Comparison of ENCODE assay signal across 8 cellular contexts in the genomic region with DNA sequence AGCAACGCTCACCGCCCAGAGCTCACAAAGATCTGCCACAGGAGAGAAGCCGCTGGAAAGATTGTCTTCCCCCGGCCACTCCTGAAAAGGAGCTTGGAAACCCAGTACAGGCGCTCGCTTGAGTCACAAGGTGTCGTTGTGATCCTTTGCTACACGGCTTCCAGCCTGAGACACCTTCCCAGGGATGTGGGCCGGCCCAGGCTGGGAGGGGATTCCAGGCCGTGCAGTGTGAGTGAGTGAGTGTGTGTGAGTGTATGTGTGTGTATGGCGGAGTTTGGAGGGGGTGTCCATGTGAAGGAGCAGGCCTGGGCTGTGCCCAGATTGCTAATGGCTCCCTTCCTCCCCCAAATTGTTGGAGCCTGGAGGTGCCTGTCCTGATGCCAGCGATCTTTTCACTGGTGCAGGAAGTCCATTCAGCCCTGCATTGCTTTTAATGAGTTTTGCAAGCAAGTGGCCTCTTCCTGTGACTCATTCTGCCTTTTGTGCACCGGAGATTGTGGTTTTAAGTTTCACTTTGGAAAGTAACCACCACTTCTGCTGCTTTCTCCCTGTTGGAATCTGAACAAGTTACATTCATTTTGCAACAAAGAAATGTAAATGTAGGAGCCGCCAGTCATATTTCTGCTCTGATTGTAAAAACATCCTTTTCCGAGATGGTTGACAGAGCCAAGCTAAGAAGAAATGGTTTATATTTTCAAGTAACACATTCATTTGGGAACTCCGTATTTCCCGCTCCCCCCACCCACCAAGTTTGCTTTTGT.
DNase-seq lines count a peak whose midpoint lies in the region; ATAC-seq, FAIRE-seq and TF ChIP-seq lines count a peak whose summit lies in the region.

No MANE protein-coding gene starts in this region.

- peak; percentile 85 to 86 for TF ChIP-seq RAD21 in A549 (conservative IDR thresholded peaks at IDR 0.05 in 1 of 2, IDR thresholded peaks at IDR 0.05 in 1 of 2)

- TF ChIP-seq EP300 in A549 (IDR thresholded peaks at IDR 0.05): no peak; a peak in 1 of 5 replicates

- DNase-seq in A549 (ENCODE audit: low read depth in 1 of 2, low spot score in 1 of 2): peak; percentile 79 to 89
- DNase-seq in NCI-H2081 treated with DMSO at 0.1 percent for 48 hours (lab: John Stamatoyannopoulos, UW): peak; percentile 54
- peak; percentile 98 for DNase-seq in choroid plexus epithelial cell (ENCODE audit: low read depth)
- peak; percentile 97 for DNase-seq in left kidney (ENCODE audit: low read depth, low spot score)
- DNase-seq in stimulated activated CD4-positive, alpha-beta T cell treated with anti-CD3 and anti-CD28 coated beads, Interleukin-1b, Interleukin-23, amount 100 ng/mL, for 4 hours (ENCODE audit: low read depth in 2 of 2): peak; percentile 23 to 28

- H3K9me3 ChIP-seq in A549: no peaks in the 10 kb centered on the region

- CTCF ChIA-PET in A549 (lab: Yijun Ruan, JAX): interaction anchor here (0.6 to 3.7 kb wide), 22 partner anchors 11 to 1179 kb away, joined by 3 to 36 read pairs (median 3); partner anchors contain the start of gene TRIB2

- peak overlapping the region; percentile 85 for H3K4me2 ChIP-seq in A549

- WGBS in A549 (ENCODE audit: missing lambda C conversion rate): 14% methylated on average over 17 of the region's 17 CpGs

- ATAC-seq in A549: peak; percentile 95 to 96
- peak; percentile 75 for ATAC-seq in GM18499 (IDR thresholded peaks at IDR 0.05; ENCODE audit: insufficient read depth, unreplicated experiment)
- ATAC-seq in HG02943 (IDR thresholded peaks at IDR 0.05; ENCODE audit: low read depth, unreplicated experiment): peak; percentile 74

- H3K27ac ChIP-seq in A549: peak overlapping the region; percentile 65 to 77
- peak overlapping the region; percentile 87 for H3K27ac ChIP-seq in VCaP

- TF ChIP-seq CTCF in A549 (IDR thresholded peaks at IDR 0.05) (peak; percentile 69), VCaP (conservative IDR thresholded peaks at IDR 0.05) (peak; percentile 70), choroid plexus epithelial cell (conservative IDR thresholded peaks at IDR 0.05; ENCODE audit: low read depth, low read length) (peak; percentile 56)

- H3K4me1 ChIP-seq in A549: peaks cover 16% of the 10 kb centered on the region

- TF ChIP-seq POLR2A in A549 (IDR thresholded peaks at IDR 0.05; ENCODE audit: low read length): 0 out of 2 replicates have a peak, but pooled peaks have one; percentile 14

- FAIRE-seq in A549 (lab: Jason Lieb, UNC): no peak

- peak overlapping the region; percentile 13 for H3K4me3 ChIP-seq in A549
- peak overlapping the region; percentile 41 for H3K4me3 ChIP-seq in choroid plexus epithelial cell (ENCODE audit: low read depth, low read length)

- POLR2A ChIA-PET in A549 (lab: Yijun Ruan, JAX): interaction anchor here (1.1 kb wide), 1 partner anchor 886 kb away, joined by 5 read pairs; the partner anchor contains the start of gene TRIB2

TF ChIP-seq in A549, 52 proteins besides CTCF, POLR2A, EP300 and RAD21:
- TF ChIP-seq KDM1A (IDR thresholded peaks at IDR 0.05; ENCODE audit: low read depth) (no peak), MAX (IDR thresholded peaks at IDR 0.05) (peak; percentile 35), HOXB13 (CRISPR knock-in tag; IDR thresholded peaks at IDR 0.05; ENCODE audit: low read depth) (no peak), CEBPB (IDR thresholded peaks at IDR 0.05) (peak; percentile 52 to 77; a peak in 3 of 4 replicates), ATOH8 (CRISPR knock-in tag; IDR thresholded peaks at IDR 0.05; ENCODE audit: low read depth) (no peak), RNF2 (IDR thresholded peaks at IDR 0.05; ENCODE audit: borderline replicate concordance, low read depth) (no peak), JUNB (IDR thresholded peaks at IDR 0.05) (0 out of 2 replicates have a peak, but pooled peaks have one; percentile 50), ZNF302 (CRISPR knock-in tag; IDR thresholded peaks at IDR 0.05) (no peak), ZSCAN20 (CRISPR knock-in tag; IDR thresholded peaks at IDR 0.05) (no peak), ZFP36 (IDR thresholded peaks at IDR 0.05; ENCODE audit: borderline replicate concordance, partially characterized antibody) (no peak), JUN (IDR thresholded peaks at IDR 0.05) (peak in 1 of 2 experiments; percentile 70; a peak in 3 of 5 replicates), SREBF2 (IDR thresholded peaks at IDR 0.05) (no peak), SMC3 (IDR thresholded peaks at IDR 0.05) (peak; percentile 76), FOSB (CRISPR knock-in tag; IDR thresholded peaks at IDR 0.05) (no peak), HOXB5 (CRISPR knock-in tag; IDR thresholded peaks at IDR 0.05) (no peak), FOSL2 (IDR thresholded peaks at IDR 0.05) (peak; percentile 64), FOSL2 (CRISPR knock-in tag; IDR thresholded peaks at IDR 0.05) (peak; percentile 78)

Comparison
In these comparisons a context has a peak if more than half of its experiments do, and no peak if none do; other contexts are left out.
1. Peak in every context shown above with its lines: DNase-seq, ATAC-seq, H3K4me3 ChIP-seq and H3K27ac ChIP-seq.
2. DNase-seq: peak in every context shown above with its lines; median percentile 98 in choroid plexus epithelial cell; 97 in left kidney; 84 in A549; 54 in NCI-H2081 treated with DMSO at 0.1 percent for 48 hours; 26 in stimulated activated CD4-positive, alpha-beta T cell treated with anti-CD3 and anti-CD28 coated beads, Interleukin-1b, Interleukin-23, amount 100 ng/mL, for 4 hours.